7 cellular contexts compared by ENCODE assay signal in the genomic region with DNA sequence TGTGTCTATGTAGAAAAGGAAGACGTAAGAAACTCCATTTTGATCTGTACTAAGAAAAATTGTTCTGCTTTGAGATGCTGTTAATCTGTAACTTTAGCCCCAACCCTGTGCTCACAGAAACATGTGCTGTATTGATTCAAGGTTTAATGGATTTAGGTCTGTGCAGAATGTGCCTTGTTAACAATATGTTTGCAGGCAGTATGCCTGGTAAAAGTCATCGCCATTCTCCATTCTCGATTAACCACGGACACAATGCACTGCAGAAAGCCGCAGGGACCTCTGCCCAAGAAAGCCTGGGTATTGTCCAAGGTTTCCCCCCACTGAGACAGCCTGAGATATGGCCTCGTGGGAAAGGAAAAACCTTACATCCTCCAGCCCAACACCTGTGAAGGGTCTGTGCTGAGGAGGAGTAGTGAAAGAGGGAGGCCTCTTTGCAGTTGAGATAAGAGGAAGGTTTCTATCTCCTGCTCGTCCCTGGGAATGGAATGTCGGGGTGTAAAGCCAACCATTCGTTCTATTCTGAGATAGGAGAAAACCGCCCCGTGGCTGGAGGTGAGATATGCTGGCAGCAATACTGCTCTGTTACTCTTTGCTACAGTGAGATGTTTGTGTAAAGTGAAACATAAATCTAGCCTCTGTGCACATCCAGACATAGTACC.
DNase-seq lines count a peak whose midpoint lies in the region; ATAC-seq and TF ChIP-seq lines count a peak whose summit lies in the region.
"Not testable (repeated sequence)": the region's sequence is repeated elsewhere in the genome, so short reads cannot be mapped to it uniquely, and the experiment has no call there.

No MANE protein-coding gene starts in this region.

- H3K4me2 ChIP-seq in GM23338, result not testable (repeated sequence)

- intact Hi-C loops in activated CD4-positive, alpha-beta memory T cell treated with anti-CD3 and anti-CD28 coated beads for 36 hours (cut with micrococcal nuclease), result not testable (repeated sequence)

- H3K9me2 ChIP-seq in GM23338 (ENCODE audit: insufficient read depth), result not testable (repeated sequence)

- not testable (repeated sequence) for H3K9me3 ChIP-seq in right atrium auricular region

- H3K36me3 ChIP-seq in GM23338 (ENCODE audit: insufficient read depth), result peaks cover 16% of the 10 kb centered on the region
- H3K36me3 ChIP-seq in right atrium auricular region, result not testable (repeated sequence)

- CTCF ChIA-PET in activated CD4-positive, alpha-beta memory T cell treated with anti-CD3 and anti-CD28 coated beads for 36 hours (lab: Charles Lee), result interaction anchor here (0.7 kb wide), 1 partner anchor 295 kb away, joined by 3 read pairs; no protein-coding TSS in a partner anchor

- H3F3A ChIP-seq in GM23338 (replicated peaks; ENCODE audit: low read depth), result not testable (repeated sequence)

- not testable (repeated sequence) for H3K27me3 Mint-ChIP-seq in GM23338 (ENCODE audit: insufficient read depth, low read depth, poor library complexity); activated CD4-positive, alpha-beta memory T cell treated with anti-CD3 and anti-CD28 coated beads for 36 hours; brain; endothelial cell (ENCODE audit: unreplicated experiment); mesothelial cell of epicardium (ENCODE audit: low read depth)

- H3K4me1 ChIP-seq in GM23338 (ENCODE audit: insufficient read depth), result not testable (repeated sequence)
- H3K4me1 ChIP-seq in right atrium auricular region, result peaks cover 0 to 48% of the 10 kb centered on the region in 2 donors

- H3K79me2 ChIP-seq in GM23338 (replicated peaks; ENCODE audit: insufficient read depth), result peaks cover 40% of the 10 kb centered on the region

- H4K20me1 ChIP-seq in GM23338 (replicated peaks; ENCODE audit: insufficient read depth), result peaks cover 13% of the 10 kb centered on the region

- TF ChIP-seq CTCF in GM23338 (conservative IDR thresholded peaks at IDR 0.05; ENCODE audit: low read depth in 2 of 2); brain (conservative IDR thresholded peaks at IDR 0.05); endothelial cell (IDR thresholded peaks at IDR 0.05; ENCODE audit: unreplicated experiment); right atrium auricular region (IDR thresholded peaks at IDR 0.05); mesothelial cell of epicardium (IDR thresholded peaks at IDR 0.05; ENCODE audit: unreplicated experiment): not testable (repeated sequence)

- H3K4me1 Mint-ChIP-seq in GM23338, brain, mesothelial cell of epicardium: not testable (repeated sequence)
- peaks cover 11% of the 10 kb centered on the region for H3K4me1 Mint-ChIP-seq in activated CD4-positive, alpha-beta memory T cell treated with anti-CD3 and anti-CD28 coated beads for 36 hours (ENCODE audit: low read depth)
- peaks cover 15% of the 10 kb centered on the region for H3K4me1 Mint-ChIP-seq in endothelial cell (ENCODE audit: unreplicated experiment)
- H3K4me1 Mint-ChIP-seq in stimulated activated effector memory CD8-positive, alpha-beta T cell treated with anti-CD3 and anti-CD28 coated beads, Interleukin-12 subunit alpha, Interleukin-12 subunit beta, amount 100 ng/mL, for 72 hours, result peaks cover 12% of the 10 kb centered on the region

- H3K4me3 ChIP-seq in GM23338, right atrium auricular region: not testable (repeated sequence)

- not testable (repeated sequence) for H3K27me3 ChIP-seq in GM23338 (ENCODE audit: insufficient read depth); right atrium auricular region

- POLR2A ChIA-PET in activated CD4-positive, alpha-beta memory T cell treated with anti-CD3 and anti-CD28 coated beads for 36 hours (lab: Charles Lee), result not testable (repeated sequence)

- H3K27ac Mint-ChIP-seq in GM23338 (peak overlapping the region; percentile 19; the same call in 1 of the 2 replicates), brain (peak overlapping the region in 4 of 5 experiments; percentile 23 to 38 (median 24)), endothelial cell (ENCODE audit: unreplicated experiment) (peak overlapping the region; percentile 57), mesothelial cell of epicardium (peak overlapping the region; percentile 57)
- peak overlapping the region; percentile 19 for H3K27ac Mint-ChIP-seq in activated CD4-positive, alpha-beta memory T cell treated with anti-CD3 and anti-CD28 coated beads for 36 hours
- H3K27ac Mint-ChIP-seq in stimulated activated effector memory CD8-positive, alpha-beta T cell treated with anti-CD3 and anti-CD28 coated beads, Interleukin-12 subunit alpha, Interleukin-12 subunit beta, amount 100 ng/mL, for 72 hours, result peak overlapping the region; percentile 39

- H3K4me3 Mint-ChIP-seq in GM23338; activated CD4-positive, alpha-beta memory T cell treated with anti-CD3 and anti-CD28 coated beads for 36 hours; brain; mesothelial cell of epicardium; stimulated activated effector memory CD8-positive, alpha-beta T cell treated with anti-CD3 and anti-CD28 coated beads, Interleukin-12 subunit alpha, Interleukin-12 subunit beta, amount 100 ng/mL, for 72 hours: not testable (repeated sequence)
- peak overlapping the region; percentile 19 for H3K4me3 Mint-ChIP-seq in endothelial cell (ENCODE audit: unreplicated experiment)

- H2AFZ ChIP-seq in GM23338, result not testable (repeated sequence)

- ATAC-seq in GM23338; stimulated activated effector memory CD8-positive, alpha-beta T cell treated with anti-CD3 and anti-CD28 coated beads, Interleukin-12 subunit alpha, Interleukin-12 subunit beta, amount 100 ng/mL, for 72 hours: not testable (repeated sequence)

- H3K27ac ChIP-seq in GM23338 (ENCODE audit: low read depth), result not testable (repeated sequence)
- peak overlapping the region; percentile 29 to 57 for H3K27ac ChIP-seq in right atrium auricular region

- DNase-seq in GM23338 (ENCODE audit: low spot score); activated CD4-positive, alpha-beta memory T cell treated with anti-CD3 and anti-CD28 coated beads for 36 hours; endothelial cell (ENCODE audit: low spot score); right atrium auricular region (ENCODE audit: low spot score); mesothelial cell of epicardium (ENCODE audit: low spot score in 2 of 2, unreplicated experiment in 2 of 2); stimulated activated effector memory CD8-positive, alpha-beta T cell treated with anti-CD3 and anti-CD28 coated beads, Interleukin-12 subunit alpha, Interleukin-12 subunit beta, amount 100 ng/mL, for 72 hours (ENCODE audit: low spot score in 2 of 2): not testable (repeated sequence)

- not testable (repeated sequence) for H3K9me3 Mint-ChIP-seq in GM23338; activated CD4-positive, alpha-beta memory T cell treated with anti-CD3 and anti-CD28 coated beads for 36 hours; brain; endothelial cell (ENCODE audit: unreplicated experiment); mesothelial cell of epicardium; stimulated activated effector memory CD8-positive, alpha-beta T cell treated with anti-CD3 and anti-CD28 coated beads, Interleukin-12 subunit alpha, Interleukin-12 subunit beta, amount 100 ng/mL, for 72 hours

- H3K36me3 Mint-ChIP-seq in GM23338 (ENCODE audit: low read depth) (peaks cover 17% of the 10 kb centered on the region), brain (peaks cover 75% of the 10 kb centered on the region), endothelial cell (ENCODE audit: low read depth, unreplicated experiment) (peaks cover 14% of the 10 kb centered on the region), mesothelial cell of epicardium (peaks cover 38% of the 10 kb centered on the region)
- H3K36me3 Mint-ChIP-seq in activated CD4-positive, alpha-beta memory T cell treated with anti-CD3 and anti-CD28 coated beads for 36 hours, result peaks cover 13% of the 10 kb centered on the region
- H3K36me3 Mint-ChIP-seq in stimulated activated effector memory CD8-positive, alpha-beta T cell treated with anti-CD3 and anti-CD28 coated beads, Interleukin-12 subunit alpha, Interleukin-12 subunit beta, amount 100 ng/mL, for 72 hours, result peaks cover 97% of the 10 kb centered on the region
